Comparison of ENCODE assay signal across 8 cellular contexts in the genomic region with DNA sequence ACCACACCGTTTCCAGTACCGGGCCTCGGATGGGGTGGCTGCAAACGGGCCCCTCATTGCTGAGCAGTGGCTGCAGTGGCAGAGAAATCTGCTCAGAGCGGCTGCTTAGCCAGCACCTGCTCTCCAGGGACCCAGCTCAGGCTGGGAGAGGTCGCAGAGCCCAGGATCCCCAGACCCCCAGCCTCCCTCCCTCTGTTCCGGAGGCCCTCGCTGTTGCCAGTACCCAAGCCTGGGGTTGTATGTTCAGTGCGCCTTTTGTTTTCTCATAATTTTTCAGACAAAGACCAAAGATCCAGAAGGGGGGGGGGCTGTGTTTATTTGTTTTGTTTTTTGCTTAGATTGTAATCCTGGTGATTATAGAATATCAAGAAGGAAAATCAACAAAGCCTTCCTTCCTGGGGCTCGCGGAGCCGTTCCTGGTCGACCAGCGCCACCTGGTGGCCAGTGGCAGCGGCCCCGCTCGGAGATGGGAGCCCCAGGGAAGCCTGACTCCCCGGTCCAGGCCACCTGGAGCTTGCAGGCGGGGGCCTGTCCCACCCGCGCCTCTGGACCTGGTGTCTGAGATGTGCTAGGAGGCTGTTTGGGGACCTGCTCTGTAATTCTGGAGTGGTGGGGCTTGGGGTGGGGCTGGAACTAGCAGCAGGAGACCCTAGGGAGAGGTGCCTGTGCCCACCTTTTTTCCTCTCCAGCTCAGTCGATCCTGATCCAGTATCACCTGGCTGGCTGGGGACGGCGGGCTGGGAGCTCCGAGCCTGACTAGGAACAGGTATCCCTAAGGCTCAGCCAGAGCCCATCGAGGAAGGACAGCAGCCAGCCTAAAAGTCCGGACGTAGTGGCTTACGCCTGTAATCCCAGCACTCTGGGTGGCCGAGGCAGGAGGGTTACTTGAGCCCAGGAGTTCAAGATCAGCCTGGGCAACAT.
DNase-seq lines count a peak whose midpoint lies in the region; ATAC-seq and TF ChIP-seq lines count a peak whose summit lies in the region.

No MANE protein-coding gene starts in this region.

- H3K4me3 ChIP-seq in BE2C (ENCODE audit: low read depth, low read length) (no peak overlapping the region), H7 (ENCODE audit: insufficient read depth, low read depth, low read length) (no peak overlapping the region), fibroblast of pulmonary artery (replicated peaks; ENCODE audit: low read depth, low read length) (no peak overlapping the region), tibial artery (no peak overlapping the region)

- H3K9me3 ChIP-seq in BE2C (no peaks in the 10 kb centered on the region), tibial artery (no peaks in the 10 kb centered on the region)

- intact Hi-C loops in tibial artery (cut with DNase I; ENCODE audit: low total_unique reads): loop anchor here (5.0 kb wide), 1 partner anchor 195 kb away; no protein-coding TSS in a partner anchor

- no peaks in the 10 kb centered on the region for H3K36me3 ChIP-seq in BE2C
- no peaks in the 10 kb centered on the region for H3K36me3 ChIP-seq in H7 (replicated peaks; ENCODE audit: control insufficient read depth, insufficient read depth, low read length)
- no peaks in the 10 kb centered on the region for H3K36me3 ChIP-seq in tibial artery

- H3K27me3 ChIP-seq in BE2C: no peaks in the 10 kb centered on the region
- H3K27me3 ChIP-seq in H7 (ENCODE audit: control insufficient read depth, insufficient read depth, low read length): no peaks in the 10 kb centered on the region
- peaks cover 0 to 39% of the 10 kb centered on the region in 2 donors for H3K27me3 ChIP-seq in tibial artery

- H3K4me1 ChIP-seq in BE2C (peaks cover 35% of the 10 kb centered on the region), tibial artery (peaks cover 0 to 9% (median 3%) of the 10 kb centered on the region in 4 donors)

- peak; percentile 76 for TF ChIP-seq CTCF in BE2C (IDR thresholded peaks at IDR 0.05; ENCODE audit: low read depth, low read length)
- TF ChIP-seq CTCF in fibroblast of pulmonary artery (IDR thresholded peaks at IDR 0.05; ENCODE audit: low read length, missing control alignments): peak; percentile 80
- TF ChIP-seq CTCF in omental fat pad (IDR thresholded peaks at IDR 0.05): peak in 1 of 3 donors; percentile 76
- TF ChIP-seq CTCF in tibial artery (IDR thresholded peaks at IDR 0.05): peak; percentile 91 to 96

- DNase-seq in BE2C (peak; percentile 76), H7 (peak; percentile 98), activated T-helper 1 cell treated with Interleukin-2 at 50 U/mL for 16 hours (ENCODE audit: low read depth) (peak; percentile 41), fibroblast of pulmonary artery (ENCODE audit: low read depth) (peak; percentile 47), omental fat pad (ENCODE audit: low spot score) (peak; percentile 54), tibial artery (peak in 1 of 2 donors; percentile 47)

- peak; percentile 21 for ATAC-seq in omental fat pad (ENCODE audit: low FRiP score)
- ATAC-seq in GM21737 (IDR thresholded peaks at IDR 0.05; ENCODE audit: unreplicated experiment): no peak

- H3K27ac ChIP-seq in tibial artery: no peak overlapping the region

TF ChIP-seq in PFSK-1, 5 proteins besides CTCF, POLR2A, EP300 and RAD21:
- TF ChIP-seq SIN3A (IDR thresholded peaks at IDR 0.05; ENCODE audit: borderline replicate concordance, insufficient read depth, low read length): no peak
- TF ChIP-seq TAF1 (IDR thresholded peaks at IDR 0.05; ENCODE audit: borderline replicate concordance, insufficient read depth, low read length): no peak
- peak; percentile 43 for TF ChIP-seq FOXP2 (optimal IDR thresholded peaks at IDR 0.05; ENCODE audit: borderline replicate concordance, extremely low read depth, extremely low read length, insufficient read depth)
- TF ChIP-seq POLR2AphosphoS5 (IDR thresholded peaks at IDR 0.05; ENCODE audit: low read depth, low read length): no peak
- TF ChIP-seq, protein P1, sequence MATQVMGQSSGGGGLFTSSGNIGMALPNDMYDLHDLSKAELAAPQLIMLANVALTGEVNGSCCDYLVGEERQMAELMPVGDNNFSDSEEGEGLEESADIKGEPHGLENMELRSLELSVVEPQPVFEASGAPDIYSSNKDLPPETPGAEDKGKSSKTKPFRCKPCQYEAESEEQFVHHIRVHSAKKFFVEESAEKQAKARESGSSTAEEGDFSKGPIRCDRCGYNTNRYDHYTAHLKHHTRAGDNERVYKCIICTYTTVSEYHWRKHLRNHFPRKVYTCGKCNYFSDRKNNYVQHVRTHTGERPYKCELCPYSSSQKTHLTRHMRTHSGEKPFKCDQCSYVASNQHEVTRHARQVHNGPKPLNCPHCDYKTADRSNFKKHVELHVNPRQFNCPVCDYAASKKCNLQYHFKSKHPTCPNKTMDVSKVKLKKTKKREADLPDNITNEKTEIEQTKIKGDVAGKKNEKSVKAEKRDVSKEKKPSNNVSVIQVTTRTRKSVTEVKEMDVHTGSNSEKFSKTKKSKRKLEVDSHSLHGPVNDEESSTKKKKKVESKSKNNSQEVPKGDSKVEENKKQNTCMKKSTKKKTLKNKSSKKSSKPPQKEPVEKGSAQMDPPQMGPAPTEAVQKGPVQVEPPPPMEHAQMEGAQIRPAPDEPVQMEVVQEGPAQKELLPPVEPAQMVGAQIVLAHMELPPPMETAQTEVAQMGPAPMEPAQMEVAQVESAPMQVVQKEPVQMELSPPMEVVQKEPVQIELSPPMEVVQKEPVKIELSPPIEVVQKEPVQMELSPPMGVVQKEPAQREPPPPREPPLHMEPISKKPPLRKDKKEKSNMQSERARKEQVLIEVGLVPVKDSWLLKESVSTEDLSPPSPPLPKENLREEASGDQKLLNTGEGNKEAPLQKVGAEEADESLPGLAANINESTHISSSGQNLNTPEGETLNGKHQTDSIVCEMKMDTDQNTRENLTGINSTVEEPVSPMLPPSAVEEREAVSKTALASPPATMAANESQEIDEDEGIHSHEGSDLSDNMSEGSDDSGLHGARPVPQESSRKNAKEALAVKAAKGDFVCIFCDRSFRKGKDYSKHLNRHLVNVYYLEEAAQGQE (IDR thresholded peaks at IDR 0.05; ENCODE audit: insufficient read depth in 1 of 2, low read depth in 2 of 2, low read length in 2 of 2): no peak
